Comparison of ENCODE assay signal across 1 cellular context in the genomic region with DNA sequence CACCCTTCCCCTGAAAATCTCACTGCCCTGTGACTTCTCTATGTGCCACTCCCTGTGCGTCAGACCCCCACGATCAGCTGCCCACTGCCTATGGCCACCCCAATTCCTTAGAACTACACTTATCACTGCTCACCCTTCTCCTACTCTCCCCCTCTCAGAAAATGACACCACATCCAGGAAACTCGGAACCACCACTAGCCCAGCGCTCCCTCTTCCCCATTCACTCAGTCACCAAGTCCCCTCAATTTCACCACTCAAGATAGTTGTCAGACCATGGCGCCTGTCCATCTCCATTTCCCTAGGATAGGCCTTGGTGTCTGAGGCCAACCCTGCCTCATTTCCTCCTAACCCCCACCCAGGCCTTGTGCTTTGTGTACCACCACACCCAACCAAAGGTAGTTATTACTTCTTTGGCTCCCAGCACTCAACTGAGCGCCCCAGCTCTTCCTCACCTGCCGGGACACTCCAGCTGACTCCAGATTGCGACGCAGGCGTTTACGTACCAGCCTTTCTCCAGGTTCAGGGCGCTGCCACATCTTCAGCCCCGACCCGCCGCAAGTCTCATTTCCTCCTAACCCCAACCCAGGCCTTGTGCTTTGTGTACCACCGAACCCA.
A peak's percentile ranks its signal among the peaks of the same experiment; 100 is the strongest.
TF ChIP-seq lines count a peak whose summit lies in the region.

No MANE protein-coding gene starts in this region.

TF ChIP-seq in GM12878, 131 proteins besides CTCF, POLR2A, EP300 and RAD21:
- 0 out of 2 replicates have a peak, but pooled peaks have one; percentile 8 for TF ChIP-seq TCF3 (IDR thresholded peaks at IDR 0.05; ENCODE audit: borderline replicate concordance, insufficient read depth, low read depth, low read length)
- TF ChIP-seq POU2F2 (IDR thresholded peaks at IDR 0.05; ENCODE audit: borderline replicate concordance, low read depth, low read length) = peak; percentile 56; the same call in 1 of the 3 replicates
- 0 out of 2 replicates have a peak, but pooled peaks have one; percentile 14 for TF ChIP-seq MTA2 (IDR thresholded peaks at IDR 0.05; ENCODE audit: low read depth)
- peak; percentile 41; the same call in 1 of the 2 replicates for TF ChIP-seq LARP7 (IDR thresholded peaks at IDR 0.05)
- 0 out of 2 replicates have a peak, but pooled peaks have one; percentile 13 for TF ChIP-seq NBN (IDR thresholded peaks at IDR 0.05)
